1 cellular context compared by ENCODE assay signal in genomic region chr1:78607944-78608343, GRCh38.
TF ChIP-seq lines count a peak whose summit lies in the region.

No MANE protein-coding gene starts in this region.

TF ChIP-seq in GM12878, 131 proteins besides CTCF, POLR2A, EP300 and RAD21:
- TF ChIP-seq CUX1 (IDR thresholded peaks at IDR 0.05; ENCODE audit: insufficient replicate concordance, low read depth, low read length) (no peak), SREBF1 (IDR thresholded peaks at IDR 0.05; ENCODE audit: low read length) (no peak), BHLHE40 (IDR thresholded peaks at IDR 0.05; ENCODE audit: borderline replicate concordance in 1 of 2, low read depth in 2 of 2, low read length in 1 of 2) (no peak), ZBTB40 (IDR thresholded peaks at IDR 0.05; ENCODE audit: borderline replicate concordance) (no peak), BMI1 (IDR thresholded peaks at IDR 0.05; ENCODE audit: borderline replicate concordance) (no peak), ATF2 (IDR thresholded peaks at IDR 0.05; ENCODE audit: low read length) (no peak), ZBTB33 (IDR thresholded peaks at IDR 0.05) (no peak), PBX3 (IDR thresholded peaks at IDR 0.05; ENCODE audit: insufficient replicate concordance, low read depth, low read length) (no peak), KLF5 (IDR thresholded peaks at IDR 0.05; ENCODE audit: partially characterized antibody) (no peak), SMARCA5 (IDR thresholded peaks at IDR 0.05) (no peak), ZZZ3 (IDR thresholded peaks at IDR 0.05; ENCODE audit: control insufficient read depth, insufficient read length, low read depth) (no peak), IRF3 (IDR thresholded peaks at IDR 0.05) (no peak), SUZ12 (IDR thresholded peaks at IDR 0.05; ENCODE audit: unreplicated experiment) (no peak), CHD2 (IDR thresholded peaks at IDR 0.05; ENCODE audit: borderline replicate concordance, low read depth, low read length) (no peak)
TF ChIP-seq in GM12878: peak in this region for 0.
